ENCODE assay signal across 8 cellular contexts in the genomic region with DNA sequence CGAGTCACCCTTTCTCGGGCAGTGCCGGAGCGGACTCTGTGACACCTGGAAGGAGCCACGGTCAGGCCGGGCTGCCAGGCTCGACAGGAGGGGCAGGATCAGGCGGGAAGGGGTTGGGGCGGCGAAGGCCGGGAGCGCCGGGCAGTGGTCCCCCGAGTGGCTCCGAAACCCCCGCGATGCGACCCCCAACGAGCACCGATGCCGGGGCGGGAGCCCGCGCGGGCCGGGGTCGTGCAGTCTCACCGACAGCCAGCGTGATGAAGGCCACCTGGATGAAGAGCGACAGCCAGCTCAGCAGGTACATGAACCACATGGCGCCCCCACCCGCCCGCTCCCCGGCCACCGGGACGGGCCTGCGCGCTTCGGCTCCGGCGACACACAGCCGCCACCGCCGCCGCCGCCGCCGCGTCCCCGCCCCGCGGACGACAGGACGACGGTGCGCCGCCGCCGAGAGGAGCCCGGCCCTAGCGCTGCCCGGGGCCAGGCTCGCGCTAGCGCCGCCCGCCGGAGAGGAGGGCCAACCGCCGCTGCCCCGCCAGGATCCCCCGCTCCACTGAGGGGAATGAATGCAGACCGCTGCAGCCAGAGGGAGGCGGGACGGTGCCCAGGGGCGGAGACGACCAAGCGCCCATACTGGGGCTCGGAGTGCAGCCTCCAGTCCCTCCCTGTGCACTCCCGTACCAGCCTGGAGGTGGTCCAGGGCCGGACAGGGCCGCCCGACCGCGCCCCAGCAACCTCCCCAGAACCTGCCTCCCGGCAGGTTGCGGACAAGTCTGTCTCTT. TPM values are rescaled to one million over a fixed set of nuclear protein-coding genes. Genes with fewer than 3 reads are reported as not detected.
A peak's percentile ranks its signal among the peaks of the same experiment; 100 is the strongest.
DNase-seq lines count a peak whose midpoint lies in the region; ATAC-seq and TF ChIP-seq lines count a peak whose summit lies in the region.

A gene (minus strand): TSS at position 429 of the 782 bp plus-strand sequence. CDS start 116 bp downstream, at position 313.

- DNase-seq in NCI-H1048 (lab: John Stamatoyannopoulos, UW) (peak; percentile 66), SW 1271 (lab: John Stamatoyannopoulos, UW) (peak; percentile 57 to 89), Right ventricle myocardium superior (peak; percentile 94), pons (ENCODE audit: low spot score) (peak; percentile 64), transverse colon (peak; percentile 93)
- DNase-seq in activated naive CD8-positive, alpha-beta T cell treated with anti-CD3 and anti-CD28 coated beads, Interleukin-2, amount 50 U/mL, for 16 hours (ENCODE audit: low read depth, low spot score): peak; percentile 84

- 0% methylated on average over 31 of the region's 87 CpGs; no CpG with 5 or more reads in 1 of the 2 donors for WGBS in transverse colon (ENCODE audit: low coverage in 1 of 2), 2 donors

- ATAC-seq in HG02588 (IDR thresholded peaks at IDR 0.05; ENCODE audit: unreplicated experiment) (peak; percentile 97), Right ventricle myocardium superior (ENCODE audit: poor library complexity) (peak; percentile 99)

- in situ Hi-C loops in transverse colon (cut with MboI; ENCODE audit: low pct_ligation_motif_present in 1 of 4, low pct_unique_long_range_greater_than_20kb in 1 of 4, low sequenced_read_pairs in 3 of 4): no loop called here

- peak; percentile 33 for TF ChIP-seq POLR2A in transverse colon (IDR thresholded peaks at IDR 0.05)

- peak within 1 kb of the TSS; percentile 55 to 100 (median 99) for H3K4me3 ChIP-seq in transverse colon

- peaks cover 0 to 7% (median under 1%) of the 10 kb centered on the region in 4 donors for H3K36me3 ChIP-seq in transverse colon

- peaks cover 11 to 26% (median 18%) of the 10 kb centered on the region in 4 donors for H3K4me1 ChIP-seq in transverse colon

- no peaks in the 10 kb centered on the region for H3K9me3 ChIP-seq in transverse colon

- peak within 1 kb of the TSS; percentile 81 to 91 (median 86) for H3K27ac ChIP-seq in transverse colon

- intact Hi-C loops in Right ventricle myocardium superior (cut with DNase I): no loop called here
- intact Hi-C loops in transverse colon (cut with DNase I; ENCODE audit: low total_unique reads): loop anchor here (5.0 kb wide), 1 partner anchor 32 kb away; no protein-coding TSS in a partner anchor

- peak; percentile 75 for TF ChIP-seq CTCF in GM12872 (IDR thresholded peaks at IDR 0.05; ENCODE audit: insufficient read depth, low read depth, low read length)
- TF ChIP-seq CTCF in transverse colon (IDR thresholded peaks at IDR 0.05): peak in 4 of 5 experiments; percentile 42 to 64 (median 55)

- H3K27me3 ChIP-seq in transverse colon: no peaks in the 10 kb centered on the region

- no peak for TF ChIP-seq EP300 in transverse colon (IDR thresholded peaks at IDR 0.05; ENCODE audit: low read depth)

RNA-seq across cellular contexts. Expression of the gene that starts here (rescaled TPM):
- total RNA-seq in Right ventricle myocardium superior (56.3 TPM), transverse colon (10 to 100 TPM; 14.6 to 34.5 (median 30.5) TPM)

Comparison
In these comparisons a context has a peak if more than half of its experiments do, and no peak if none do; other contexts are left out.
1. Peak in every context shown above with its lines: DNase-seq, ATAC-seq, H3K4me3 ChIP-seq and H3K27ac ChIP-seq.